Comparison of ENCODE assay signal across 1 cellular context in the genomic region with DNA sequence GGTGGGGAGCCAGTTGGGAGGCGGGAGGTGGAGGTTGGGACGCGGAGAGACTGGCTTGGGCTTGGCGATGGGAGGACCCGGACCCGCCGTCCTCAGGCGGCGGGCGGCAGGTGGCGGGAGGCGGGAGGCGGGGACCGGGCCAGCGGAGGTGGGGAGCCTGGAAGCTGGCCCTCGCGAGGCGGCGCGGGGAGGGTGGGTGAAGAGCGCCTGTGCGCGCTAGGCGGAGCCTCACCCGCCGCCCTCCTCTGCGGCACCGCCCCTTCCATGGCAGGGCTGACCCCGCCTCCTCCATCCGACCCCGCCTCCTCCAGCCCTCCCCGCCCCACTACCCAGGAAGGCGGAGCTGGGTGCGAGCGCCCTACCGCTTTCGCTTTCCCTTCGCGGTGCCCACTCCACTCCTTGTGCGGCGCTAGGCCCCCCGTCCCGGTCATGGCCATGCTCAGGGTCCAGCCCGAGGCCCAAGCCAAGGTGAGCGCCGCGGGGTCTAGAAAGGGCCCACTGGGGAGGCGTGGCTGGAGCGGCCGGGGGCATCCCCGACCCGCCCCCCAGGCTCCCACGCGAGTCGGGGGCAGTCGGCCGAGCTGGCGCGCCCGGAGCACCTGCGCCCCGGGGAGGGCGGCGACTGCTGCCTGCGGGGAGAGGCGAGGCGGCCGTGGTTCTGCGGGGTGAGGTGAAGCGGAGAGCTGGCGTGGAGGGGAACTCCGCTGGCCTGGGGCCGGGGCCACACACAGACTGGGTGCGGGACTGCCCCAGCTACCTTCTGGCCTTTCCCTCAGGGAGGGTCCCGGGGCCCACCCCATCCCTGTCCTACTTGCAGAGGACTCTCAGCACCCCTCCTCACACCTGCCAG.
TF ChIP-seq lines count a peak whose summit lies in the region.

A gene (plus strand): TSS at position 361 of the 850 bp plus-strand sequence. CDS start 69 bp downstream, at position 430.

TF ChIP-seq in HepG2, 621 proteins besides CTCF, POLR2A, EP300 and RAD21 (continued from another document and continues in another):
- 0 out of 2 replicates have a peak, but pooled peaks have one; percentile 65 for TF ChIP-seq MZF1 (CRISPR knock-in tag; IDR thresholded peaks at IDR 0.05; ENCODE audit: borderline replicate concordance)
- TF ChIP-seq ZNF772 (CRISPR knock-in tag; IDR thresholded peaks at IDR 0.05): peak; percentile 97
- TF ChIP-seq, protein P1, sequence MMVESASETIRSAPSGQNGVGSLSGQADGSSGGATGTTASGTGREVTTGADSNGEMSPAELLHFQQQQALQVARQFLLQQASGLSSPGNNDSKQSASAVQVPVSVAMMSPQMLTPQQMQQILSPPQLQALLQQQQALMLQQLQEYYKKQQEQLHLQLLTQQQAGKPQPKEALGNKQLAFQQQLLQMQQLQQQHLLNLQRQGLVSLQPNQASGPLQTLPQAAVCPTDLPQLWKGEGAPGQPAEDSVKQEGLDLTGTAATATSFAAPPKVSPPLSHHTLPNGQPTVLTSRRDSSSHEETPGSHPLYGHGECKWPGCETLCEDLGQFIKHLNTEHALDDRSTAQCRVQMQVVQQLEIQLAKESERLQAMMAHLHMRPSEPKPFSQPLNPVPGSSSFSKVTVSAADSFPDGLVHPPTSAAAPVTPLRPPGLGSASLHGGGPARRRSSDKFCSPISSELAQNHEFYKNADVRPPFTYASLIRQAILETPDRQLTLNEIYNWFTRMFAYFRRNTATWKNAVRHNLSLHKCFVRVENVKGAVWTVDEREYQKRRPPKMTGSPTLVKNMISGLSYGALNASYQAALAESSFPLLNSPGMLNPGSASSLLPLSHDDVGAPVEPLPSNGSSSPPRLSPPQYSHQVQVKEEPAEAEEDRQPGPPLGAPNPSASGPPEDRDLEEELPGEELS (CRISPR knock-in tag; IDR thresholded peaks at IDR 0.05): peak; percentile 50; the same call in 1 of the 2 replicates
- peak; percentile 49; the same call in 1 of the 2 replicates for TF ChIP-seq SOX5 (CRISPR knock-in tag; IDR thresholded peaks at IDR 0.05; ENCODE audit: borderline replicate concordance)
- TF ChIP-seq, protein P2, sequence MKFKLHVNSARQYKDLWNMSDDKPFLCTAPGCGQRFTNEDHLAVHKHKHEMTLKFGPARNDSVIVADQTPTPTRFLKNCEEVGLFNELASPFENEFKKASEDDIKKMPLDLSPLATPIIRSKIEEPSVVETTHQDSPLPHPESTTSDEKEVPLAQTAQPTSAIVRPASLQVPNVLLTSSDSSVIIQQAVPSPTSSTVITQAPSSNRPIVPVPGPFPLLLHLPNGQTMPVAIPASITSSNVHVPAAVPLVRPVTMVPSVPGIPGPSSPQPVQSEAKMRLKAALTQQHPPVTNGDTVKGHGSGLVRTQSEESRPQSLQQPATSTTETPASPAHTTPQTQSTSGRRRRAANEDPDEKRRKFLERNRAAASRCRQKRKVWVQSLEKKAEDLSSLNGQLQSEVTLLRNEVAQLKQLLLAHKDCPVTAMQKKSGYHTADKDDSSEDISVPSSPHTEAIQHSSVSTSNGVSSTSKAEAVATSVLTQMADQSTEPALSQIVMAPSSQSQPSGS (CRISPR knock-in tag; IDR thresholded peaks at IDR 0.05): peak; percentile 73
- peak; percentile 35; the same call in 1 of the 2 replicates for TF ChIP-seq HMG20A (CRISPR knock-in tag; IDR thresholded peaks at IDR 0.05; ENCODE audit: borderline replicate concordance)
- TF ChIP-seq ZMAT3 (CRISPR knock-in tag; conservative IDR thresholded peaks at IDR 0.05): no peak; the same call in 1 of the 2 replicates
- TF ChIP-seq EED (CRISPR knock-in tag; IDR thresholded peaks at IDR 0.05): peak; percentile 94
- peak; percentile 91; the same call in 1 of the 2 replicates for TF ChIP-seq ZNF136 (CRISPR knock-in tag; IDR thresholded peaks at IDR 0.05; ENCODE audit: low read depth)
- no peak for TF ChIP-seq NFATC3 (CRISPR knock-in tag; IDR thresholded peaks at IDR 0.05)
- no peak for TF ChIP-seq ATF7 (IDR thresholded peaks at IDR 0.05)
- peak; percentile 63; the same call in 1 of the 2 replicates for TF ChIP-seq ATF7 (CRISPR knock-in tag; IDR thresholded peaks at IDR 0.05)
- TF ChIP-seq PITX1 (CRISPR knock-in tag; IDR thresholded peaks at IDR 0.05): no peak; the same call in 1 of the 2 replicates
- no peak for TF ChIP-seq GABPA (IDR thresholded peaks at IDR 0.05; ENCODE audit: low read depth, low read length)
- no peak for TF ChIP-seq GABPA (CRISPR knock-in tag; IDR thresholded peaks at IDR 0.05; ENCODE audit: low read depth)
- no peak for TF ChIP-seq ZNF207 (IDR thresholded peaks at IDR 0.05; ENCODE audit: borderline replicate concordance)
- TF ChIP-seq ZNF343 (CRISPR knock-in tag; IDR thresholded peaks at IDR 0.05): no peak
- TF ChIP-seq, protein P3, sequence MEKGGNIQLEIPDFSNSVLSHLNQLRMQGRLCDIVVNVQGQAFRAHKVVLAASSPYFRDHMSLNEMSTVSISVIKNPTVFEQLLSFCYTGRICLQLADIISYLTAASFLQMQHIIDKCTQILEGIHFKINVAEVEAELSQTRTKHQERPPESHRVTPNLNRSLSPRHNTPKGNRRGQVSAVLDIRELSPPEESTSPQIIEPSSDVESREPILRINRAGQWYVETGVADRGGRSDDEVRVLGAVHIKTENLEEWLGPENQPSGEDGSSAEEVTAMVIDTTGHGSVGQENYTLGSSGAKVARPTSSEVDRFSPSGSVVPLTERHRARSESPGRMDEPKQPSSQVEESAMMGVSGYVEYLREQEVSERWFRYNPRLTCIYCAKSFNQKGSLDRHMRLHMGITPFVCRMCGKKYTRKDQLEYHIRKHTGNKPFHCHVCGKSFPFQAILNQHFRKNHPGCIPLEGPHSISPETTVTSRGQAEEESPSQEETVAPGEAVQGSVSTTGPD (CRISPR knock-in tag; IDR thresholded peaks at IDR 0.05): no peak
- TF ChIP-seq, protein P4, sequence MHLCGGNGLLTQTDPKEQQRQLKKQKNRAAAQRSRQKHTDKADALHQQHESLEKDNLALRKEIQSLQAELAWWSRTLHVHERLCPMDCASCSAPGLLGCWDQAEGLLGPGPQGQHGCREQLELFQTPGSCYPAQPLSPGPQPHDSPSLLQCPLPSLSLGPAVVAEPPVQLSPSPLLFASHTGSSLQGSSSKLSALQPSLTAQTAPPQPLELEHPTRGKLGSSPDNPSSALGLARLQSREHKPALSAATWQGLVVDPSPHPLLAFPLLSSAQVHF (CRISPR knock-in tag; IDR thresholded peaks at IDR 0.05): no peak
- no peak for TF ChIP-seq TP53 (CRISPR knock-in tag; conservative IDR thresholded peaks at IDR 0.05)
- TF ChIP-seq AGO1 (IDR thresholded peaks at IDR 0.05; ENCODE audit: low read depth, low read length, poor library complexity, severe bottlenecking): peak; percentile 53
- TF ChIP-seq RARG (CRISPR knock-in tag; IDR thresholded peaks at IDR 0.05; ENCODE audit: low read depth): no peak
- TF ChIP-seq ZBTB8A (CRISPR knock-in tag; IDR thresholded peaks at IDR 0.05; ENCODE audit: borderline replicate concordance, low read depth): no peak
- TF ChIP-seq, protein P5, sequence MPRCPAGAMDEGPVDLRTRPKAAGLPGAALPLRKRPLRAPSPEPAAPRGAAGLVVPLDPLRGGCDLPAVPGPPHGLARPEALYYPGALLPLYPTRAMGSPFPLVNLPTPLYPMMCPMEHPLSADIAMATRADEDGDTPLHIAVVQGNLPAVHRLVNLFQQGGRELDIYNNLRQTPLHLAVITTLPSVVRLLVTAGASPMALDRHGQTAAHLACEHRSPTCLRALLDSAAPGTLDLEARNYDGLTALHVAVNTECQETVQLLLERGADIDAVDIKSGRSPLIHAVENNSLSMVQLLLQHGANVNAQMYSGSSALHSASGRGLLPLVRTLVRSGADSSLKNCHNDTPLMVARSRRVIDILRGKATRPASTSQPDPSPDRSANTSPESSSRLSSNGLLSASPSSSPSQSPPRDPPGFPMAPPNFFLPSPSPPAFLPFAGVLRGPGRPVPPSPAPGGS (CRISPR knock-in tag; IDR thresholded peaks at IDR 0.05): no peak; the same call in none of the 2 replicates
- TF ChIP-seq, protein P6, sequence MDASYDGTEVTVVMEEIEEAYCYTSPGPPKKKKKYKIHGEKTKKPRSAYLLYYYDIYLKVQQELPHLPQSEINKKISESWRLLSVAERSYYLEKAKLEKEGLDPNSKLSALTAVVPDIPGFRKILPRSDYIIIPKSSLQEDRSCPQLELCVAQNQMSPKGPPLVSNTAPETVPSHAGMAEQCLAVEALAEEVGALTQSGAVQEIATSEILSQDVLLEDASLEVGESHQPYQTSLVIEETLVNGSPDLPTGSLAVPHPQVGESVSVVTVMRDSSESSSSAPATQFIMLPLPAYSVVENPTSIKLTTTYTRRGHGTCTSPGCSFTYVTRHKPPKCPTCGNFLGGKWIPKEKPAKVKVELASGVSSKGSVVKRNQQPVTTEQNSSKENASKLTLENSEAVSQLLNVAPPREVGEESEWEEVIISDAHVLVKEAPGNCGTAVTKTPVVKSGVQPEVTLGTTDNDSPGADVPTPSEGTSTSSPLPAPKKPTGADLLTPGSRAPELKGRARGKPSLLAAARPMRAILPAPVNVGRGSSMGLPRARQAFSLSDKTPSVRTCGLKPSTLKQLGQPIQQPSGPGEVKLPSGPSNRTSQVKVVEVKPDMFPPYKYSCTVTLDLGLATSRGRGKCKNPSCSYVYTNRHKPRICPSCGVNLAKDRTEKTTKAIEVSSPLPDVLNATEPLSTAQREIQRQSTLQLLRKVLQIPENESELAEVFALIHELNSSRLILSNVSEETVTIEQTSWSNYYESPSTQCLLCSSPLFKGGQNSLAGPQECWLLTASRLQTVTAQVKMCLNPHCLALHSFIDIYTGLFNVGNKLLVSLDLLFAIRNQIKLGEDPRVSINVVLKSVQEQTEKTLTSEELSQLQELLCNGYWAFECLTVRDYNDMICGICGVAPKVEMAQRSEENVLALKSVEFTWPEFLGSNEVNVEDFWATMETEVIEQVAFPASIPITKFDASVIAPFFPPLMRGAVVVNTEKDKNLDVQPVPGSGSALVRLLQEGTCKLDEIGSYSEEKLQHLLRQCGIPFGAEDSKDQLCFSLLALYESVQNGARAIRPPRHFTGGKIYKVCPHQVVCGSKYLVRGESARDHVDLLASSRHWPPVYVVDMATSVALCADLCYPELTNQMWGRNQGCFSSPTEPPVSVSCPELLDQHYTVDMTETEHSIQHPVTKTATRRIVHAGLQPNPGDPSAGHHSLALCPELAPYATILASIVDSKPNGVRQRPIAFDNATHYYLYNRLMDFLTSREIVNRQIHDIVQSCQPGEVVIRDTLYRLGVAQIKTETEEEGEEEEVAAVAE (CRISPR knock-in tag; IDR thresholded peaks at IDR 0.05; ENCODE audit: borderline replicate concordance): peak; percentile 88
- peak; percentile 100 for TF ChIP-seq IRF2 (CRISPR knock-in tag; IDR thresholded peaks at IDR 0.05)
- TF ChIP-seq FOXM1 (CRISPR knock-in tag; IDR thresholded peaks at IDR 0.05): peak; percentile 30; the same call in 1 of the 2 replicates
- TF ChIP-seq, protein P7, sequence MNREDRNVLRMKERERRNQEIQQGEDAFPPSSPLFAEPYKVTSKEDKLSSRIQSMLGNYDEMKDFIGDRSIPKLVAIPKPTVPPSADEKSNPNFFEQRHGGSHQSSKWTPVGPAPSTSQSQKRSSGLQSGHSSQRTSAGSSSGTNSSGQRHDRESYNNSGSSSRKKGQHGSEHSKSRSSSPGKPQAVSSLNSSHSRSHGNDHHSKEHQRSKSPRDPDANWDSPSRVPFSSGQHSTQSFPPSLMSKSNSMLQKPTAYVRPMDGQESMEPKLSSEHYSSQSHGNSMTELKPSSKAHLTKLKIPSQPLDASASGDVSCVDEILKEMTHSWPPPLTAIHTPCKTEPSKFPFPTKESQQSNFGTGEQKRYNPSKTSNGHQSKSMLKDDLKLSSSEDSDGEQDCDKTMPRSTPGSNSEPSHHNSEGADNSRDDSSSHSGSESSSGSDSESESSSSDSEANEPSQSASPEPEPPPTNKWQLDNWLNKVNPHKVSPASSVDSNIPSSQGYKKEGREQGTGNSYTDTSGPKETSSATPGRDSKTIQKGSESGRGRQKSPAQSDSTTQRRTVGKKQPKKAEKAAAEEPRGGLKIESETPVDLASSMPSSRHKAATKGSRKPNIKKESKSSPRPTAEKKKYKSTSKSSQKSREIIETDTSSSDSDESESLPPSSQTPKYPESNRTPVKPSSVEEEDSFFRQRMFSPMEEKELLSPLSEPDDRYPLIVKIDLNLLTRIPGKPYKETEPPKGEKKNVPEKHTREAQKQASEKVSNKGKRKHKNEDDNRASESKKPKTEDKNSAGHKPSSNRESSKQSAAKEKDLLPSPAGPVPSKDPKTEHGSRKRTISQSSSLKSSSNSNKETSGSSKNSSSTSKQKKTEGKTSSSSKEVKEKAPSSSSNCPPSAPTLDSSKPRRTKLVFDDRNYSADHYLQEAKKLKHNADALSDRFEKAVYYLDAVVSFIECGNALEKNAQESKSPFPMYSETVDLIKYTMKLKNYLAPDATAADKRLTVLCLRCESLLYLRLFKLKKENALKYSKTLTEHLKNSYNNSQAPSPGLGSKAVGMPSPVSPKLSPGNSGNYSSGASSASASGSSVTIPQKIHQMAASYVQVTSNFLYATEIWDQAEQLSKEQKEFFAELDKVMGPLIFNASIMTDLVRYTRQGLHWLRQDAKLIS (CRISPR knock-in tag; IDR thresholded peaks at IDR 0.05): no peak; the same call in 1 of the 2 replicates
- TF ChIP-seq ZNF230 (CRISPR knock-in tag; IDR thresholded peaks at IDR 0.05): peak; percentile 3
- TF ChIP-seq, protein P8, sequence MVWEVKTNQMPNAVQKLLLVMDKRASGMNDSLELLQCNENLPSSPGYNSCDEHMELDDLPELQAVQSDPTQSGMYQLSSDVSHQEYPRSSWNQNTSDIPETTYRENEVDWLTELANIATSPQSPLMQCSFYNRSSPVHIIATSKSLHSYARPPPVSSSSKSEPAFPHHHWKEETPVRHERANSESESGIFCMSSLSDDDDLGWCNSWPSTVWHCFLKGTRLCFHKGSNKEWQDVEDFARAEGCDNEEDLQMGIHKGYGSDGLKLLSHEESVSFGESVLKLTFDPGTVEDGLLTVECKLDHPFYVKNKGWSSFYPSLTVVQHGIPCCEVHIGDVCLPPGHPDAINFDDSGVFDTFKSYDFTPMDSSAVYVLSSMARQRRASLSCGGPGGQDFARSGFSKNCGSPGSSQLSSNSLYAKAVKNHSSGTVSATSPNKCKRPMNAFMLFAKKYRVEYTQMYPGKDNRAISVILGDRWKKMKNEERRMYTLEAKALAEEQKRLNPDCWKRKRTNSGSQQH (CRISPR knock-in tag; IDR thresholded peaks at IDR 0.05; ENCODE audit: low read depth): no peak; the same call in 1 of the 2 replicates
- TF ChIP-seq ZNF296 (CRISPR knock-in tag; conservative IDR thresholded peaks at IDR 0.05): no peak
- TF ChIP-seq ZNF530 (CRISPR knock-in tag; IDR thresholded peaks at IDR 0.05; ENCODE audit: low read depth): no peak
- no peak for TF ChIP-seq FOXA1 (IDR thresholded peaks at IDR 0.05)
- TF ChIP-seq FOXA1 (CRISPR knock-in tag; IDR thresholded peaks at IDR 0.05): 0 out of 2 replicates have a peak, but pooled peaks have one; percentile 13
- TF ChIP-seq KDM1A (CRISPR knock-in tag; IDR thresholded peaks at IDR 0.05): no peak; the same call in 1 of the 2 replicates
- TF ChIP-seq SP140L (CRISPR knock-in tag; IDR thresholded peaks at IDR 0.05; ENCODE audit: borderline replicate concordance): no peak
- no peak for TF ChIP-seq ZNF3 (CRISPR knock-in tag; IDR thresholded peaks at IDR 0.05)
- peak; percentile 79; the same call in 1 of the 2 replicates for TF ChIP-seq NFE2L1 (CRISPR knock-in tag; IDR thresholded peaks at IDR 0.05; ENCODE audit: borderline replicate concordance)
- 0 out of 2 replicates have a peak, but pooled peaks have one; percentile 84 for TF ChIP-seq HOXA5 (CRISPR knock-in tag; IDR thresholded peaks at IDR 0.05)
- TF ChIP-seq SP4 (CRISPR knock-in tag; IDR thresholded peaks at IDR 0.05): no peak
- peak; percentile 89 for TF ChIP-seq CHD2 (IDR thresholded peaks at IDR 0.05; ENCODE audit: low read depth, low read length)
- TF ChIP-seq RFXANK (CRISPR knock-in tag; IDR thresholded peaks at IDR 0.05): peak; percentile 68
- TF ChIP-seq, protein P9, sequence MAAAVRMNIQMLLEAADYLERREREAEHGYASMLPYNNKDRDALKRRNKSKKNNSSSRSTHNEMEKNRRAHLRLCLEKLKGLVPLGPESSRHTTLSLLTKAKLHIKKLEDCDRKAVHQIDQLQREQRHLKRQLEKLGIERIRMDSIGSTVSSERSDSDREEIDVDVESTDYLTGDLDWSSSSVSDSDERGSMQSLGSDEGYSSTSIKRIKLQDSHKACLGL (CRISPR knock-in tag; IDR thresholded peaks at IDR 0.05): peak; percentile 81
- no peak for TF ChIP-seq POLR2AphosphoS2 (IDR thresholded peaks at IDR 0.05; ENCODE audit: low read depth, low read length)
